ENCODE assay signal across 8 cellular contexts in the genomic region with DNA sequence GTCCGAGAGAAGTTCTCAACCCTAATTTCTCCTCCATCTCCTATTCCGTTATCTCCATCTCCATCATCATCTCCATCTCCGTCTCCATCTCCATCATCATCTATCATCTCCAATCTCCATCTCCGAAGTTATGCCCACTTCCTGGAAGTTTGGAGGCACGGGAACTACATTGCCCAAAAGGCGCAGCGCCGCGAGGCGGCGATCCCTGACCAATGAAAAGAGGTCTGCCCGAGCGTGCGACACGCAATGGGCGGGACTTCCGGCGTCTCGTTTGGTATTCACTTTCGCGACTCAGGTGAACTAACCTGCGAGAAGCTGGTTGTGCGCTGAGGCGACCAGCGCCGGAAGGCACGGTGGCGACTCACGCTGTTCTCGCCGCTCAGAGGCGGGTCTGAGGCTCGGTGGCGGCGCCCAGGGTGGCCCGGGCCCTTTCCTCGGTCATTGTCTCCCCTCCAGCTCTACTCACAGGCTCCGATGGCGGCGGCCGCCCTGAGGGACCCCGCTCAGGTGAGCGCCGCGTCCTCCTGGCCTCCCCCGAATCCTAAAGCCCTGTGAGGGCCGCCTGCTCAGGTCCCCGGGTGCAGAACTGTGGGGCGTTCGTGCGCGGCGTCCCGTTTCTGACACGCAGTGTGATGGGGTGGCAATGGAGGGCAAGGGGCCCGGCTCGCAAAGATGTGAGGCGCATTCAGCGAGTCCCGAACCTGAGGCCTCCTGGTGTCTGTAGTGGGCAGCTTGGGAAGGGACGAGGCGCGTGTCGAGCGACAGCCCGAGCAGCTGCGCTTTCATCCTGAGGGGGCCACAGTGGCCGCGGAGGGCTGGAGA. TPM values are rescaled to one million over a fixed set of nuclear protein-coding genes. Genes with fewer than 3 reads are reported as not detected.
DNase-seq lines count a peak whose midpoint lies in the region; ATAC-seq, FAIRE-seq and TF ChIP-seq lines count a peak whose summit lies in the region.
"Not testable (repeated sequence)": the region's sequence is repeated elsewhere in the genome, so short reads cannot be mapped to it uniquely, and the experiment has no call there.

A gene (plus strand): TSS at position 274 of the 822 bp plus-strand sequence. CDS start 201 bp downstream, at position 475.

- in situ Hi-C loops in gastrocnemius medialis (cut with MboI; ENCODE audit: low sequenced_read_pairs in 4 of 4): not testable (repeated sequence)

- H3K27me3 ChIP-seq in gastrocnemius medialis: not testable (repeated sequence)

- H3K36me3 Mint-ChIP-seq in brain: peaks cover 55% of the 10 kb centered on the region

- H3K27ac Mint-ChIP-seq in brain: peak within 1 kb of the TSS; percentile 1 to 86 (median 70)

- H3K4me3 ChIP-seq in iPS-11a (ENCODE audit: low read depth, low read length): peak within 1 kb of the TSS; percentile 75
- H3K4me3 ChIP-seq in gastrocnemius medialis: peak within 1 kb of the TSS; percentile 97 to 100 (median 98)

- peak within 1 kb of the TSS; percentile 60 to 91 (median 76) for H3K4me3 Mint-ChIP-seq in brain

- not testable (repeated sequence) for H3K4me1 ChIP-seq in gastrocnemius medialis

- ATAC-seq in GM18520 (IDR thresholded peaks at IDR 0.05; ENCODE audit: unreplicated experiment) (peak; percentile 95), HG03060 (IDR thresholded peaks at IDR 0.05; ENCODE audit: low read depth, unreplicated experiment) (peak; percentile 59), gastrocnemius medialis (peak; percentile 95 to 98)

- peak; percentile 64 for FAIRE-seq in TTC549 (lab: Jason Lieb, UNC)

- H3K27me3 Mint-ChIP-seq in brain: not testable (repeated sequence)

- TF ChIP-seq POLR2A in gastrocnemius medialis (IDR thresholded peaks at IDR 0.05): peak; percentile 36 to 54

- TF ChIP-seq CTCF in brain (conservative IDR thresholded peaks at IDR 0.05); gastrocnemius medialis (IDR thresholded peaks at IDR 0.05 in 4 of 5, conservative IDR thresholded peaks at IDR 0.05 in 1 of 5): not testable (repeated sequence)

- DNase-seq in A172 (ENCODE audit: low spot score) (peak; percentile 87), NCI-H2107 (lab: John Stamatoyannopoulos, UW) (peak; percentile 92), gastrocnemius medialis (peak; percentile 86)

- intact Hi-C loops in gastrocnemius medialis (cut with DNase I; ENCODE audit: low total_unique reads): loop anchor here (1.0 kb wide), 2 partner anchors 12 to 146 kb away; a partner anchor contains a TSS

- H3K36me3 ChIP-seq in gastrocnemius medialis: peaks cover 4 to 22% of the 10 kb centered on the region in 2 donors

- peak within 1 kb of the TSS; percentile 72 to 87 (median 82) for H3K27ac ChIP-seq in gastrocnemius medialis

- H3K9me3 Mint-ChIP-seq in brain: peaks cover 10 to 42% (median 13%) of the 10 kb centered on the region in 5 experiments

- H3K4me1 Mint-ChIP-seq in brain: peaks cover 20% of the 10 kb centered on the region

- H3K9me3 ChIP-seq in gastrocnemius medialis: not testable (repeated sequence)

RNA-seq across cellular contexts. Expression of the gene that starts here (rescaled TPM):
- total RNA-seq in A172 (2014; rRNA removed; shearing (Covaris generic)): 10.1 and 11.8 TPM in 2 replicates
- polyA plus RNA-seq in brain (ENCODE audit: insufficient read depth, low read depth, low replicate concordance): 6.2 TPM
- total RNA-seq in gastrocnemius medialis: 10 to 100 TPM in 2 of 4 donors, 1 to 10 TPM in 2; 4.6 to 25.2 (median 10.5) TPM

Comparison
In these comparisons a context has a peak if more than half of its experiments do, and no peak if none do; other contexts are left out.
1. Peak in every context shown above with its lines: DNase-seq, ATAC-seq, H3K4me3 ChIP-seq and H3K27ac ChIP-seq.